13 cellular contexts compared by ENCODE assay signal in the genomic region with DNA sequence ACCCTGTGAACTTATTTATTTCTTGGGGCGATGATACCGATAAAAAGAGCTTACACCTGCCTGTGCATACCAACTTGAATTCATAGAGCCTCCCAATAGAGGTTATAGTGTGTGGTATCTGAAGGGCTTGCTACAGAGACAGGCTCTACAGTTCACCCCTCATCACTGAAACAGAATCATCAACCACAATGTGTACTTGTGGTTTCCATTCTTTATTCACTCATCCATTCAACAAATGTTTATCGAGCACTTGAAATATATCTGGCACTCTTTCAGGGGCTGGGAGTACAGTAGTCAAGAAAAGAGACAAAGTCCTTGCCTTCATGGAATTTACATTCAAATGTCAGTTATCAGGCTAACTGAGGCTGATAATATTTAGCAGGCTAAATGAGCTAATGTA.
DNase-seq lines count a peak whose midpoint lies in the region; ATAC-seq and TF ChIP-seq lines count a peak whose summit lies in the region.
"Had no signal": no experiment of that assay in that cellular context is flagged by ENCODE, and none has a peak within 500 bp of the region (broad histone marks: within the 10 kb centered on the region; RNA-seq: fewer than 3 reads in every experiment).

No MANE protein-coding gene starts in this region.

- CTCF ChIA-PET in AG04450 (lab: Charles Lee): interaction anchor here (0.5 kb wide), 1 partner anchor 12 kb away, joined by 3 read pairs; no protein-coding TSS in a partner anchor

- ATAC-seq in GM19467 (IDR thresholded peaks at IDR 0.05; ENCODE audit: unreplicated experiment): no peak
- ATAC-seq: activated CD8-positive, alpha-beta T cell treated with anti-CD3 and anti-CD28 coated beads, Interleukin-2, amount 10 ng/mL, durations not matched to agents 7 days and 5 days; natural killer cell; T-cell had no signal

- no peak overlapping the region for H3K27ac ChIP-seq in AG04450 (ENCODE audit: low read depth, low read length)
- H3K27ac ChIP-seq in fibroblast of lung (ENCODE audit: insufficient read depth, low read length): no peak overlapping the region
- H3K27ac ChIP-seq in testis: no peak overlapping the region

- WGBS in testis, 2 donors: 89 to 96% methylated on average over 3 of the region's 3 CpGs

- no peaks in the 10 kb centered on the region for H4K20me1 ChIP-seq in fibroblast of lung (ENCODE audit: control insufficient read depth, extremely low read depth, insufficient read depth, low read length)

- POLR2A ChIA-PET in AG04450 (lab: Yijun Ruan, JAX): no interaction called here

- no peak for TF ChIP-seq CTCF in AG04450 (IDR thresholded peaks at IDR 0.05; ENCODE audit: low read depth, low read length)
- no peak for TF ChIP-seq CTCF in GM12865 (IDR thresholded peaks at IDR 0.05; ENCODE audit: insufficient read depth, low read depth, low read length, missing control alignments)
- TF ChIP-seq CTCF in fibroblast of lung (conservative IDR thresholded peaks at IDR 0.05 in 1 of 2, IDR thresholded peaks at IDR 0.05 in 1 of 2; ENCODE audit: low read depth in 1 of 2, low read length in 2 of 2): no peak
- no peak for TF ChIP-seq CTCF in testis (IDR thresholded peaks at IDR 0.05)

- H2AFZ ChIP-seq in fibroblast of lung (ENCODE audit: low read length): no peak overlapping the region

- DNase-seq in AG04450 (ENCODE audit: low read depth, low spot score) (peak; percentile 16), GM12865 (ENCODE audit: low read depth) (peak; percentile 1), NCI-H748 (lab: John Stamatoyannopoulos, UW; ENCODE audit: unreplicated experiment) (peak; percentile 60), fibroblast of lung (ENCODE audit: low read depth in 2 of 2) (peak; percentile 59 to 90), iPS-NIHi7 (ENCODE audit: extremely low spot score) (no peak), testis (no peak)
- DNase-seq in stimulated activated CD4-positive, alpha-beta T cell treated with anti-CD3 and anti-CD28 coated beads, Interleukin-4, amount 100 ng/mL, for 24 hours: no peak
- DNase-seq: activated CD8-positive, alpha-beta T cell treated with anti-CD3 and anti-CD28 coated beads, Interleukin-2, amount 10 ng/mL, durations not matched to agents 7 days and 5 days; CD4-positive, alpha-beta T cell; immature natural killer cell; natural killer cell; T-cell had no signal

- H3K79me2 ChIP-seq in fibroblast of lung (ENCODE audit: control insufficient read depth, insufficient read depth, low read length): no peaks in the 10 kb centered on the region

- intact Hi-C loops in testis (cut with DNase I; ENCODE audit: low total_unique reads): no loop called here

- H3K4me2 ChIP-seq in fibroblast of lung (ENCODE audit: extremely low read depth, insufficient read depth, low read length): no peak overlapping the region

- H3K36me3 ChIP-seq in fibroblast of lung (ENCODE audit: control insufficient read depth, insufficient read depth, low read length) (no peaks in the 10 kb centered on the region), testis (ENCODE audit: low read depth, missing control alignments) (no peaks in the 10 kb centered on the region)

- no peak overlapping the region for H3K9ac ChIP-seq in fibroblast of lung (ENCODE audit: insufficient read depth, low read length)

- H3K27me3 ChIP-seq in AG04450 (ENCODE audit: control insufficient read depth, insufficient read depth, low read length) (no peaks in the 10 kb centered on the region), fibroblast of lung (ENCODE audit: control insufficient read depth, insufficient read depth, low read length) (no peaks in the 10 kb centered on the region), testis (no peaks in the 10 kb centered on the region)

- TF ChIP-seq POLR2A in testis (IDR thresholded peaks at IDR 0.05): no peak

- H3K4me1 ChIP-seq in fibroblast of lung (ENCODE audit: control insufficient read depth, extremely low read depth, insufficient read depth, low read length): no peaks in the 10 kb centered on the region
- no peaks in the 10 kb centered on the region for H3K4me1 ChIP-seq in testis

- H3K9me3 ChIP-seq in AG04450 (ENCODE audit: control insufficient read depth, insufficient read depth, low read length) (no peaks in the 10 kb centered on the region), fibroblast of lung (ENCODE audit: control insufficient read depth, insufficient read depth, low read depth, low read length) (no peaks in the 10 kb centered on the region), testis (no peaks in the 10 kb centered on the region)

- no peak overlapping the region for H3K4me3 ChIP-seq in AG04450 (ENCODE audit: low read depth, low read length)
- no peak overlapping the region for H3K4me3 ChIP-seq in GM12865 (ENCODE audit: low read depth, low read length)
- H3K4me3 ChIP-seq in fibroblast of lung (replicated peaks in 1 of 4; ENCODE audit: control extremely low read depth in 1 of 4, insufficient read depth in 1 of 4, low read depth in 3 of 4, low read length in 4 of 4): no peak overlapping the region
- no peak overlapping the region for H3K4me3 ChIP-seq in testis

Comparison
In these comparisons a context has a peak if more than half of its experiments do, and no peak if none do; other contexts are left out.
1. DNase-seq: peak in AG04450 (single experiment), GM12865 (single experiment), NCI-H748 (single experiment) and fibroblast of lung (2 of 2); none in iPS-NIHi7 (single experiment), stimulated activated CD4-positive, alpha-beta T cell treated with anti-CD3 and anti-CD28 coated beads, Interleukin-4, amount 100 ng/mL, for 24 hours (single experiment) and testis (single experiment).